In the genomic region with DNA sequence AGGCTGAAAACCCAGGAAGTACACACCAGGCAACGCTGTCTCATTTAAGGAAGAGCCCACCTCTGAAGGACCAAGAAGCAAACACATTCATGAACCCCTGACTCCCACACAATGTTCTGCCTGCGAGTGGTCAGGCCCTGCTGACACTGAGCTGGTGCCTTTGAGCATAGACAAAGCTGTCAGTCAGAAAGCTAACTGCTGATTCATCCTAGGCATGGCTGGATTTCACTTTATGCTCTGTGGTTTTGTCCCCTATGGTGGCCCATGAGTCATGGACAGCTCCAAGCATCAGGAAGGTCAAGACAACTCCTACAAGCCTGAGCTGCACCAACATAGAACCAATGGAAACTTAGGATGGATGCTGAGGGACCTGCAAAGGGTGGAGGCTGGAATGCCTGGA, we compare ENCODE assay signal across 9 cellular contexts.
DNase-seq lines count a peak whose midpoint lies in the region; ATAC-seq, FAIRE-seq and TF ChIP-seq lines count a peak whose summit lies in the region.
"Had no signal": no experiment of that assay in that cellular context is flagged by ENCODE, and none has a peak within 500 bp of the region (broad histone marks: within the 10 kb centered on the region; RNA-seq: fewer than 3 reads in every experiment).

No MANE protein-coding gene starts in this region.

- BruUV-seq in GM12878 (replicated peaks; lab: Mats Ljungman, UMichigan), result no TSS peak

- DNase-seq in NOMO-1 treated with DMSO at 0.1 percent for 48 hours (lab: John Stamatoyannopoulos, UW; ENCODE audit: unreplicated experiment) (peak; percentile 31), NOMO-1 treated with dmso at 0.1 percent for 144 hours (lab: John Stamatoyannopoulos, UW; ENCODE audit: unreplicated experiment) (no peak), HS-5 (ENCODE audit: low read depth) (peak; percentile 33), GM12878 (ENCODE audit: low read depth, low spot score) (no peak), dorsolateral prefrontal cortex (no peak), tibial artery (no peak)

- ATAC-seq in GM12878, result peak; percentile 52
- ATAC-seq in GM21723 (IDR thresholded peaks at IDR 0.05; ENCODE audit: unreplicated experiment), result no peak

- intact Hi-C loops in GM12878 (cut with micrococcal nuclease; ENCODE audit: unreplicated experiment) (no loop called here), dorsolateral prefrontal cortex (cut with DNase I) (no loop called here), tibial artery (cut with DNase I; ENCODE audit: low total_unique reads) (no loop called here)

- H3K27me3 ChIP-seq in GM12878 (replicated peaks in 1 of 2; ENCODE audit: control insufficient read depth in 2 of 2, insufficient read depth in 2 of 2, low read length in 1 of 2) (no peaks in the 10 kb centered on the region), skeletal muscle satellite cell (ENCODE audit: control insufficient read depth, insufficient read depth, low read length) (no peaks in the 10 kb centered on the region), dorsolateral prefrontal cortex (no peaks in the 10 kb centered on the region), tibial artery (no peaks in the 10 kb centered on the region)

- CTCF ChIA-PET in GM12878 (lab: Yijun Ruan, JAX), result interaction anchor here (1.4 kb wide), 1 partner anchor 10 kb away, joined by 5 read pairs; no protein-coding TSS in a partner anchor

- RAD21 ChIA-PET in GM12878 (lab: Charles Lee; ENCODE audit: unreplicated experiment), result interaction anchor here (0.6 kb wide), 1 partner anchor 465 kb away, joined by 4 read pairs; no protein-coding TSS in a partner anchor

- H3K27ac ChIP-seq in GM12878 (ENCODE audit: control insufficient read depth, insufficient read depth) (no peak overlapping the region), dorsolateral prefrontal cortex (no peak overlapping the region), tibial artery (no peak overlapping the region)
- H3K27ac ChIP-seq: 22Rv1 had no signal

- H2AFZ ChIP-seq in GM12878 (ENCODE audit: control insufficient read depth, low read depth, low read length), result no peak overlapping the region

- POLR2A ChIA-PET in GM12878 (lab: Charles Lee), result no interaction called here

- no peaks in the 10 kb centered on the region for H3K79me2 ChIP-seq in GM12878 (ENCODE audit: control insufficient read depth, insufficient read depth, low read length)

- no peaks in the 10 kb centered on the region for H3K4me1 ChIP-seq in GM12878 (ENCODE audit: control insufficient read depth, insufficient read depth, low read length)
- H3K4me1 ChIP-seq in skeletal muscle satellite cell (ENCODE audit: control insufficient read depth, insufficient read depth, low read length), result peaks cover 10% of the 10 kb centered on the region
- no peaks in the 10 kb centered on the region for H3K4me1 ChIP-seq in tibial artery

- TF ChIP-seq RAD21 in GM12878 (IDR thresholded peaks at IDR 0.05; ENCODE audit: insufficient read depth, low read depth, low read length), result no peak

- in situ Hi-C loops in GM12878 (cut with MboI), result no loop called here

- no peak for TF ChIP-seq POLR2A in GM12878 (IDR thresholded peaks at IDR 0.05; ENCODE audit: low read depth, low read length)

- no peaks in the 10 kb centered on the region for H4K20me1 ChIP-seq in GM12878 (ENCODE audit: control insufficient read depth, insufficient read depth)

- TF ChIP-seq EP300 in GM12878 (IDR thresholded peaks at IDR 0.05; ENCODE audit: borderline replicate concordance in 1 of 2, control insufficient read depth in 1 of 2, low read depth in 2 of 2, low read length in 2 of 2), result no peak

- WGBS in GM12878 (ENCODE audit: insufficient coverage, insufficient replicate concordance, low lambda C conversion rate, missing lambda C conversion rate), result 39% methylated on average over 2 of the region's 2 CpGs

- H3K9me3 ChIP-seq in GM12878 (replicated peaks; ENCODE audit: control insufficient read depth, insufficient read depth, low read length) (no peaks in the 10 kb centered on the region), skeletal muscle satellite cell (replicated peaks; ENCODE audit: low read length) (no peaks in the 10 kb centered on the region), tibial artery (no peaks in the 10 kb centered on the region)

- TF ChIP-seq CTCF in GM12878 (IDR thresholded peaks at IDR 0.05 in 2 of 3, conservative IDR thresholded peaks at IDR 0.05 in 1 of 3; ENCODE audit: control insufficient read depth in 2 of 3, extremely low read depth in 1 of 3, insufficient read depth in 1 of 3, low read depth in 3 of 3, low read length in 3 of 3) (no peak), dorsolateral prefrontal cortex (IDR thresholded peaks at IDR 0.05 in 54 of 56, conservative IDR thresholded peaks at IDR 0.05 in 2 of 56; ENCODE audit: low read depth in 1 of 56, partially characterized antibody in 56 of 56) (no peak), tibial artery (IDR thresholded peaks at IDR 0.05) (no peak)

- FAIRE-seq in GM12878 (lab: Jason Lieb, UNC), result no peak

- no peak overlapping the region for H3K4me2 ChIP-seq in GM12878 (ENCODE audit: control insufficient read depth, insufficient read depth)
- peak overlapping the region; percentile 22 for H3K4me2 ChIP-seq in skeletal muscle satellite cell (ENCODE audit: low read length)

- SMC1A ChIA-PET in GM12878 (lab: Charles Lee; ENCODE audit: uncharacterized antibody, unreplicated experiment), result no interaction called here

- H3K9ac ChIP-seq in GM12878 (ENCODE audit: control insufficient read depth, insufficient read depth, low read length) (no peak overlapping the region), skeletal muscle satellite cell (ENCODE audit: low read depth, low read length) (no peak overlapping the region)

- H3K36me3 ChIP-seq in GM12878 (ENCODE audit: control insufficient read depth in 2 of 2, insufficient read depth in 2 of 2, low read length in 1 of 2), result peaks cover 5 to 12% of the 10 kb centered on the region in 2 experiments; a peak in 3 of 4 replicates
- peaks cover 11% of the 10 kb centered on the region for H3K36me3 ChIP-seq in skeletal muscle satellite cell (ENCODE audit: insufficient read depth, low read length)
- peaks cover 11 to 29% (median 28%) of the 10 kb centered on the region in 3 donors for H3K36me3 ChIP-seq in tibial artery

- H3K4me3 ChIP-seq in GM12878, result no peak overlapping the region
- no peak overlapping the region for H3K4me3 ChIP-seq in skeletal muscle satellite cell (ENCODE audit: low read length)
- H3K4me3 ChIP-seq in dorsolateral prefrontal cortex, result no peak overlapping the region
- H3K4me3 ChIP-seq in tibial artery, result no peak overlapping the region

TF ChIP-seq in GM12878, 131 proteins besides CTCF, POLR2A, EP300 and RAD21:
- no peak for TF ChIP-seq ZNF217 (IDR thresholded peaks at IDR 0.05)
- TF ChIP-seq, protein P1, sequence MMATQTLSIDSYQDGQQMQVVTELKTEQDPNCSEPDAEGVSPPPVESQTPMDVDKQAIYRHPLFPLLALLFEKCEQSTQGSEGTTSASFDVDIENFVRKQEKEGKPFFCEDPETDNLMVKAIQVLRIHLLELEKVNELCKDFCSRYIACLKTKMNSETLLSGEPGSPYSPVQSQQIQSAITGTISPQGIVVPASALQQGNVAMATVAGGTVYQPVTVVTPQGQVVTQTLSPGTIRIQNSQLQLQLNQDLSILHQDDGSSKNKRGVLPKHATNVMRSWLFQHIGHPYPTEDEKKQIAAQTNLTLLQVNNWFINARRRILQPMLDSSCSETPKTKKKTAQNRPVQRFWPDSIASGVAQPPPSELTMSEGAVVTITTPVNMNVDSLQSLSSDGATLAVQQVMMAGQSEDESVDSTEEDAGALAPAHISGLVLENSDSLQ (IDR thresholded peaks at IDR 0.05), result peak; percentile 75
- TF ChIP-seq RUNX3 (IDR thresholded peaks at IDR 0.05; ENCODE audit: low read length), result peak; percentile 60
TF ChIP-seq in GM12878: peak in this region for 2.

Comparison
In these comparisons a context has a peak if more than half of its experiments do, and no peak if none do; other contexts are left out.
1. DNase-seq: peak in NOMO-1 treated with DMSO at 0.1 percent for 48 hours (single experiment) and HS-5 (single experiment); none in NOMO-1 treated with dmso at 0.1 percent for 144 hours (single experiment), GM12878 (single experiment), dorsolateral prefrontal cortex (0 of 10) and tibial artery (0 of 2).